14 cellular contexts compared by ENCODE assay signal in genomic region chr13:113810640-113811039, GRCh38. TPM values are rescaled to one million over a fixed set of nuclear protein-coding genes. Genes with fewer than 3 reads are reported as not detected.
DNase-seq lines count a peak whose midpoint lies in the region; ATAC-seq and TF ChIP-seq lines count a peak whose summit lies in the region.
"Had no signal": no experiment of that assay in that cellular context is flagged by ENCODE, and none has a peak within 500 bp of the region (broad histone marks: within the 10 kb centered on the region; RNA-seq: fewer than 3 reads in every experiment).

No MANE protein-coding gene starts in this region.

- H3K27me3 Mint-ChIP-seq in neural progenitor cell (ENCODE audit: insufficient read depth, low read depth): peaks cover 10% of the 10 kb centered on the region
- H3K27me3 Mint-ChIP-seq: B cell; CD4-positive, alpha-beta T cell had no signal

- H3K4me3 ChIP-seq in right cardiac atrium (ENCODE audit: low read length): no peak overlapping the region
- no peak overlapping the region for H3K4me3 ChIP-seq in right atrium auricular region
- H3K4me3 ChIP-seq in neural progenitor cell: no peak overlapping the region
- H3K4me3 ChIP-seq: GM23338 had no signal

- peaks cover 21% of the 10 kb centered on the region for H3K9me3 Mint-ChIP-seq in neural progenitor cell
- H3K9me3 Mint-ChIP-seq: CD4-positive, alpha-beta T cell had no signal

- no peak for ATAC-seq in right cardiac atrium
- ATAC-seq: HCT116 had no signal

- H3K36me3 Mint-ChIP-seq in neural progenitor cell: peaks cover 4% of the 10 kb centered on the region
- H3K36me3 Mint-ChIP-seq: IgD-negative memory B cell had no signal

- peak in 2 of 3 donors; percentile 16 to 48 for DNase-seq in right cardiac atrium
- DNase-seq in right atrium auricular region (ENCODE audit: low spot score): no peak
- no peak for DNase-seq in RWPE1 (ENCODE audit: low spot score)
- no peak for DNase-seq in neural progenitor cell (ENCODE audit: low spot score)
- no peak for DNase-seq in NCI-H82 treated with DMSO at 0.1 percent for 48 hours (lab: John Stamatoyannopoulos, UW; ENCODE audit: unreplicated experiment)
- no peak for DNase-seq in cerebellar nuclear complex (lab: John Stamatoyannopoulos, UW)
- no peak for DNase-seq in NCI-H2227 (lab: John Stamatoyannopoulos, UW; ENCODE audit: unreplicated experiment)
- DNase-seq: Caco-2; CD4-positive, alpha-beta T cell had no signal

- no peaks in the 10 kb centered on the region for H3F3A ChIP-seq in neural progenitor cell (ENCODE audit: low read depth)

- H3K4me2 ChIP-seq in neural progenitor cell: no peak overlapping the region
- H3K4me2 ChIP-seq: GM23338 had no signal

- intact Hi-C loops in right cardiac atrium (cut with DNase I): loop anchor here in 1 of 4 donors (10.0 kb wide), 1 partner anchor 94 kb away; no protein-coding TSS in a partner anchor

- no peak overlapping the region for H3K27ac Mint-ChIP-seq in neural progenitor cell
- H3K27ac Mint-ChIP-seq: B cell; CD4-positive, alpha-beta T cell; GM23338; IgD-negative memory B cell had no signal

- CTCF ChIA-PET in RWPE1 (lab: Yijun Ruan, JAX): interaction anchor here (0.6 kb wide), 1 partner anchor 12 kb away, joined by 3 read pairs; no protein-coding TSS in a partner anchor

- TF ChIP-seq CTCF in right atrium auricular region (IDR thresholded peaks at IDR 0.05) (no peak), RWPE1 (conservative IDR thresholded peaks at IDR 0.05; ENCODE audit: low read depth) (no peak), neural progenitor cell (IDR thresholded peaks at IDR 0.05) (no peak)

- POLR2A ChIA-PET in RWPE1 (lab: Yijun Ruan, JAX; ENCODE audit: low non-redundant PET): no interaction called here

- H4K20me1 ChIP-seq in neural progenitor cell (ENCODE audit: low read depth): no peaks in the 10 kb centered on the region

- no peaks in the 10 kb centered on the region for H3K27me3 ChIP-seq in right cardiac atrium (ENCODE audit: control insufficient read depth, insufficient read depth)
- H3K27me3 ChIP-seq in right atrium auricular region: no peaks in the 10 kb centered on the region
- H3K27me3 ChIP-seq in neural progenitor cell: no peaks in the 10 kb centered on the region

- H3K4me1 ChIP-seq in right cardiac atrium (ENCODE audit: control insufficient read depth, insufficient read depth, low read length) (no peaks in the 10 kb centered on the region), right atrium auricular region (peaks cover 0 to 12% of the 10 kb centered on the region in 2 donors), neural progenitor cell (no peaks in the 10 kb centered on the region)

- H3K4me3 Mint-ChIP-seq in neural progenitor cell: peak overlapping the region; percentile 50
- H3K4me3 Mint-ChIP-seq: B cell; CD4-positive, alpha-beta T cell; GM23338; IgD-negative memory B cell had no signal

- no peaks in the 10 kb centered on the region for H3K79me2 ChIP-seq in neural progenitor cell (ENCODE audit: low read depth)

- no peak overlapping the region for H3K9ac ChIP-seq in neural progenitor cell

- WGBS in right cardiac atrium: 94% methylated on average over 14 of the region's 14 CpGs

- no peaks in the 10 kb centered on the region for H3K36me3 ChIP-seq in right atrium auricular region
- H3K36me3 ChIP-seq in neural progenitor cell: no peaks in the 10 kb centered on the region

- H2AFZ ChIP-seq in neural progenitor cell (replicated peaks): no peak overlapping the region
- H2AFZ ChIP-seq: GM23338 had no signal

- H3K4me1 Mint-ChIP-seq in neural progenitor cell: peaks cover 2% of the 10 kb centered on the region
- H3K4me1 Mint-ChIP-seq: GM23338 had no signal

- no peak overlapping the region for H3K27ac ChIP-seq in right cardiac atrium (ENCODE audit: low read length)
- no peak overlapping the region for H3K27ac ChIP-seq in right atrium auricular region
- peak overlapping the region; percentile 59 for H3K27ac ChIP-seq in RWPE1
- no peak overlapping the region for H3K27ac ChIP-seq in neural progenitor cell
- H3K27ac ChIP-seq: C4-2B had no signal

- H3K9me3 ChIP-seq in right cardiac atrium (ENCODE audit: control insufficient read depth, low read length): no peaks in the 10 kb centered on the region
- H3K9me3 ChIP-seq in right atrium auricular region: peaks cover 0 to 18% of the 10 kb centered on the region in 2 donors
- H3K9me3 ChIP-seq in neural progenitor cell (ENCODE audit: low read depth): peaks cover 5% of the 10 kb centered on the region

RNA-seq across cellular contexts. Expression of gene TMEM255B, which starts 51.6 kb away (rescaled TPM):
- total RNA-seq in right cardiac atrium: 1 to 10 TPM; 6.2 to 9.9 (median 8.8) TPM
- 7.8 TPM for polyA plus RNA-seq in right cardiac atrium
- total RNA-seq in right atrium auricular region: 1 to 10 TPM; 5.2 to 6.0 TPM
- total RNA-seq in neural progenitor cell (ENCODE audit: low replicate concordance): 0.26 and 1.8 TPM in 2 replicates

RNA-seq across cellular contexts. Expression of gene GAS6, which starts 53.2 kb away (rescaled TPM):
- total RNA-seq in right cardiac atrium (100 to 1,000 TPM; 197 to 213 (median 202) TPM), right atrium auricular region (100 to 1,000 TPM; 206 to 254 TPM), neural progenitor cell (ENCODE audit: low replicate concordance) (12.8 and 31.7 TPM in 2 replicates)
- 273 TPM for polyA plus RNA-seq in right cardiac atrium

Comparison
In these comparisons a context has a peak if more than half of its experiments do, and no peak if none do; other contexts are left out.
1. DNase-seq: peak in right cardiac atrium (2 of 3); none in right atrium auricular region (single experiment), RWPE1 (single experiment), neural progenitor cell (single experiment), NCI-H82 treated with DMSO at 0.1 percent for 48 hours (single experiment), cerebellar nuclear complex (0 of 2) and NCI-H2227 (single experiment).